In the genomic region with DNA sequence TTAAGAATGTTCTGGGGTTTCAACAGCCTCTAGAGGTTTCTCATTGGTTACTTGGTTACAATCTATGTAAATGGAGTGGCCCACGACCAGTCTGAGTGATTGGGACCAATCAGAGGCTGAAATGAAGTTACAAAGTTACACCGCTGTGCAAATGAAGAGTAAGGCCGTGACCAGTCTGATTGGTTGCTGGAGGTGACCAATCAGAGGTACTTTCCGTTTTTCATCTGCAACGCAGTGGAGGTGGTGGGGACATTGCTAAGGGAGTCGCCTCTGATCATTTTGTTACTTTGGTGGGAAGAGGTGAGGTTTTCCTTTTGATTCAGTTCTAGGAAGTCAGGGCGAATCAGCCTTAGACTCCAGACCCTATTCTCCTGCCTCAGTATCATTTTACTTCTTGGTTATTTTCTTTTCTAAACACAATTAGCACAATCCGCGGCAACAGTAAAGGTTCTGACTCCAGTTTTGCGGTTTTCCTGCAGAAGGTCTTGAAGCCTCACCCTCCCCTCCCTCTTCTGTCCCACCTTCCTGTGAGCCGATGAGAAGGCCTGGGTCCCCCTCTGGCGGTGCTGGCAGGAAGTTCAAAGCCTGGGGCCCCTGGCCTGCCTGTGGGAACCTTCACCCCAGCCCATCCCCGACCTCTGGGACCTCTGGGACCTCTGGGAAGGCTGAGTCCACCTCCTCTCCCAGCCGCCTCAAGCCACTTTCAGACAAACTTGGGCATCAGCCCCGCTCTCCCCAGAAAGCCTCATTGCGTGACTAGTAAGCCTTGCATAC, we compare ENCODE assay signal across 10 cellular contexts. TPM values are rescaled to one million over a fixed set of nuclear protein-coding genes. Genes with fewer than 3 reads are reported as not detected.
DNase-seq lines count a peak whose midpoint lies in the region; ATAC-seq lines count a peak whose summit lies in the region.
"Had no signal": no experiment of that assay in that cellular context is flagged by ENCODE, and none has a peak within 500 bp of the region (broad histone marks: within the 10 kb centered on the region; RNA-seq: fewer than 3 reads in every experiment).

No MANE protein-coding gene starts in this region.

- H3K9me3 ChIP-seq in CD4-positive, alpha-beta memory T cell (ENCODE audit: control insufficient read depth in 1 of 2, low read length in 2 of 2): no peaks in the 10 kb centered on the region
- H3K9me3 ChIP-seq in trophoblast cell (ENCODE audit: insufficient read depth, low read depth, low read length): peaks cover 21% of the 10 kb centered on the region

- no peak overlapping the region for H3K14ac ChIP-seq in trophoblast cell (ENCODE audit: low read length)

- no peak overlapping the region for H2BK120ac ChIP-seq in trophoblast cell (ENCODE audit: insufficient read depth, low read length, poor library complexity)

- no peaks in the 10 kb centered on the region for H3K9me3 Mint-ChIP-seq in CD4-positive, alpha-beta memory T cell
- H3K9me3 Mint-ChIP-seq in activated T-helper 2 cell treated with anti-CD3 and anti-CD28 coated beads, Interferon-gamma antibody, Interleukin-2, Interleukin-4, amounts not matched to agents 10 μg/mL and 5 μg/mL and 100 μg/mL, durations not matched to agents 14 hours and 24 hours and 36 hours: no peaks in the 10 kb centered on the region

- peak overlapping the region; percentile 18 for H3K27ac ChIP-seq in CD4-positive, alpha-beta memory T cell (ENCODE audit: low read depth, low read length)
- H3K27ac ChIP-seq in trophoblast cell (ENCODE audit: low read depth, low read length): no peak overlapping the region
- H3K27ac ChIP-seq: thoracic aorta had no signal

- no peak overlapping the region for H3K4me3 ChIP-seq in CD4-positive, alpha-beta memory T cell (ENCODE audit: low read length in 2 of 2)
- no peak overlapping the region for H3K4me3 ChIP-seq in trophoblast cell (ENCODE audit: low read depth, low read length)
- H3K4me3 ChIP-seq: thoracic aorta had no signal

- H4K8ac ChIP-seq in trophoblast cell (ENCODE audit: low read depth, low read length): no peak overlapping the region

- H4K12ac ChIP-seq in trophoblast cell (ENCODE audit: low read depth, low read length): no peak overlapping the region

- no peak overlapping the region for H3K18ac ChIP-seq in trophoblast cell (ENCODE audit: low read length)

- intact Hi-C loops in CD4-positive, alpha-beta memory T cell (cut with micrococcal nuclease): loop anchor here (1.0 to 5.0 kb wide), 4 partner anchors 18 to 293 kb away; no protein-coding TSS in a partner anchor
- intact Hi-C loops in activated T-helper 2 cell treated with anti-CD3 and anti-CD28 coated beads, Interferon-gamma antibody, Interleukin-2, Interleukin-4, amounts not matched to agents 10 μg/mL and 5 μg/mL and 100 μg/mL, durations not matched to agents 14 hours and 24 hours and 36 hours (cut with micrococcal nuclease): no loop called here

- peak overlapping the region; percentile 81 to 94 (median 85) for H3K27ac Mint-ChIP-seq in CD4-positive, alpha-beta memory T cell
- no peak overlapping the region for H3K27ac Mint-ChIP-seq in activated T-helper 2 cell treated with anti-CD3 and anti-CD28 coated beads, Interferon-gamma antibody, Interleukin-2, Interleukin-4, amounts not matched to agents 10 μg/mL and 5 μg/mL and 100 μg/mL, durations not matched to agents 14 hours and 24 hours and 36 hours

- H3K23ac ChIP-seq in trophoblast cell (ENCODE audit: low read length): no peak overlapping the region

- no peak overlapping the region for H3K4ac ChIP-seq in trophoblast cell (ENCODE audit: low read depth, low read length)

- H2BK5ac ChIP-seq in trophoblast cell (ENCODE audit: low read depth, low read length, poor library complexity): no peak overlapping the region

- POLR2A ChIA-PET in CD4-positive, alpha-beta memory T cell (lab: Charles Lee; ENCODE audit: partially characterized antibody): interaction anchor here (0.7 kb wide), 1 partner anchor 262 kb away, joined by 3 read pairs; no protein-coding TSS in a partner anchor

- no peaks in the 10 kb centered on the region for H3K79me1 ChIP-seq in trophoblast cell (ENCODE audit: low read length)

- peak; percentile 66 to 78 (median 74) for DNase-seq in CD4-positive, alpha-beta memory T cell
- DNase-seq in T-helper 9 cell (peak; percentile 44), hypothalamus (lab: John Stamatoyannopoulos, UW) (no peak), trophoblast cell (no peak), SKM-1 (lab: John Stamatoyannopoulos, UW; ENCODE audit: unreplicated experiment) (no peak)
- peak; percentile 12 for DNase-seq in activated T-helper 2 cell treated with anti-CD3 and anti-CD28 coated beads, Interferon-gamma antibody, Interleukin-2, Interleukin-4, amounts not matched to agents 10 μg/mL and 5 μg/mL and 100 μg/mL, durations not matched to agents 14 hours and 24 hours and 36 hours (ENCODE audit: low spot score)
- peak; percentile 21 to 33 for DNase-seq in stimulated activated CD4-positive, alpha-beta T cell treated with anti-CD3 and anti-CD28 coated beads, Interleukin-15, amount 100 ng/mL, for 1 hour (ENCODE audit: low read depth in 1 of 2, low spot score in 1 of 2)
- DNase-seq: NCI-H2081 treated with DMSO at 0.1 percent for 48 hours had no signal

- CTCF ChIA-PET in CD4-positive, alpha-beta memory T cell (lab: Charles Lee; ENCODE audit: partially characterized antibody): interaction anchor here (0.8 to 1.2 kb wide), 2 partner anchors 18 kb away, joined by 3 to 7 read pairs; no protein-coding TSS in a partner anchor

- H3K79me2 ChIP-seq in trophoblast cell (ENCODE audit: control insufficient read depth, insufficient read depth, low read length, poor library complexity): no peaks in the 10 kb centered on the region

- H3K27me3 ChIP-seq in CD4-positive, alpha-beta memory T cell (ENCODE audit: insufficient read depth, low read length): no peaks in the 10 kb centered on the region
- no peaks in the 10 kb centered on the region for H3K27me3 ChIP-seq in trophoblast cell (ENCODE audit: insufficient read depth, low read length)

- no peak overlapping the region for H4K91ac ChIP-seq in trophoblast cell (ENCODE audit: low read depth, low read length)

- WGBS in trophoblast cell (ENCODE audit: extremely low coverage, insufficient coverage, insufficient read length): no CpG with 5 or more reads among the region's 16 CpGs

- no peak overlapping the region for H3K4me2 ChIP-seq in trophoblast cell (ENCODE audit: low read length)

- peaks cover 17 to 23% (median 20%) of the 10 kb centered on the region in 4 donors for H3K4me1 Mint-ChIP-seq in CD4-positive, alpha-beta memory T cell
- peaks cover 10% of the 10 kb centered on the region for H3K4me1 Mint-ChIP-seq in activated T-helper 2 cell treated with anti-CD3 and anti-CD28 coated beads, Interferon-gamma antibody, Interleukin-2, Interleukin-4, amounts not matched to agents 10 μg/mL and 5 μg/mL and 100 μg/mL, durations not matched to agents 14 hours and 24 hours and 36 hours (ENCODE audit: low read depth)

- no peak for ATAC-seq in GM21423 (IDR thresholded peaks at IDR 0.05; ENCODE audit: unreplicated experiment)

- H3K27me3 Mint-ChIP-seq in CD4-positive, alpha-beta memory T cell: peaks cover 0 to 3% of the 10 kb centered on the region in 2 donors
- no peaks in the 10 kb centered on the region for H3K27me3 Mint-ChIP-seq in activated T-helper 2 cell treated with anti-CD3 and anti-CD28 coated beads, Interferon-gamma antibody, Interleukin-2, Interleukin-4, amounts not matched to agents 10 μg/mL and 5 μg/mL and 100 μg/mL, durations not matched to agents 14 hours and 24 hours and 36 hours (ENCODE audit: low read depth)

- H2BK12ac ChIP-seq in trophoblast cell (ENCODE audit: low read length): no peak overlapping the region

- H2AK5ac ChIP-seq in trophoblast cell (ENCODE audit: low read length): no peak overlapping the region

- H3K4me1 ChIP-seq in CD4-positive, alpha-beta memory T cell (ENCODE audit: insufficient read depth, low read length): peaks cover 19% of the 10 kb centered on the region
- H3K4me1 ChIP-seq in trophoblast cell (ENCODE audit: control insufficient read depth in 1 of 2, insufficient read depth in 2 of 2, low read length in 2 of 2): no peaks in the 10 kb centered on the region

- H2AFZ ChIP-seq in trophoblast cell (ENCODE audit: insufficient read depth, low read length, poor library complexity): no peak overlapping the region

- no peaks in the 10 kb centered on the region for H3K36me3 Mint-ChIP-seq in CD4-positive, alpha-beta memory T cell
- no peaks in the 10 kb centered on the region for H3K36me3 Mint-ChIP-seq in activated T-helper 2 cell treated with anti-CD3 and anti-CD28 coated beads, Interferon-gamma antibody, Interleukin-2, Interleukin-4, amounts not matched to agents 10 μg/mL and 5 μg/mL and 100 μg/mL, durations not matched to agents 14 hours and 24 hours and 36 hours (ENCODE audit: low read depth)

- H3K9ac ChIP-seq in trophoblast cell (ENCODE audit: low read length): no peak overlapping the region

- H3K36me3 ChIP-seq in CD4-positive, alpha-beta memory T cell (ENCODE audit: insufficient read depth, low read length): no peaks in the 10 kb centered on the region
- no peaks in the 10 kb centered on the region for H3K36me3 ChIP-seq in trophoblast cell (ENCODE audit: control insufficient read depth in 1 of 2, insufficient read depth in 2 of 2, low read length in 2 of 2)
- H3K36me3 ChIP-seq: thoracic aorta had no signal

- peak overlapping the region; percentile 72 to 85 (median 81) for H3K4me3 Mint-ChIP-seq in CD4-positive, alpha-beta memory T cell
- no peak overlapping the region for H3K4me3 Mint-ChIP-seq in activated T-helper 2 cell treated with anti-CD3 and anti-CD28 coated beads, Interferon-gamma antibody, Interleukin-2, Interleukin-4, amounts not matched to agents 10 μg/mL and 5 μg/mL and 100 μg/mL, durations not matched to agents 14 hours and 24 hours and 36 hours (ENCODE audit: low read depth)

RNA-seq across cellular contexts. Expression of a gene that starts 38.7 kb away (rescaled TPM):
- 1 to 10 TPM; 4.8 to 4.9 TPM for total RNA-seq in CD4-positive, alpha-beta memory T cell
- polyA plus RNA-seq in CD4-positive, alpha-beta memory T cell: under 1 TPM in 1 of 2 donors, not detected in 1; 0.06 TPM
- 0.94 and 1.1 TPM in 2 replicates for total RNA-seq in activated T-helper 2 cell treated with anti-CD3 and anti-CD28 coated beads, Interferon-gamma antibody, Interleukin-2, Interleukin-4, amounts not matched to agents 10 μg/mL and 5 μg/mL and 100 μg/mL, durations not matched to agents 14 hours and 24 hours and 36 hours
- polyA plus RNA-seq in trophoblast cell (2013): 0.05 and 0.07 TPM in 2 replicates

Comparison
In these comparisons a context has a peak if more than half of its experiments do, and no peak if none do; other contexts are left out.
1. DNase-seq: peak in CD4-positive, alpha-beta memory T cell (5 of 5), T-helper 9 cell (single experiment), activated T-helper 2 cell treated with anti-CD3 and anti-CD28 coated beads, Interferon-gamma antibody, Interleukin-2, Interleukin-4, amounts not matched to agents 10 μg/mL and 5 μg/mL and 100 μg/mL, durations not matched to agents 14 hours and 24 hours and 36 hours (single experiment) and stimulated activated CD4-positive, alpha-beta T cell treated with anti-CD3 and anti-CD28 coated beads, Interleukin-15, amount 100 ng/mL, for 1 hour (2 of 2); none in hypothalamus (0 of 51), trophoblast cell (0 of 2) and SKM-1 (single experiment).